ENCODE assay signal across 26 cellular contexts in the genomic region with DNA sequence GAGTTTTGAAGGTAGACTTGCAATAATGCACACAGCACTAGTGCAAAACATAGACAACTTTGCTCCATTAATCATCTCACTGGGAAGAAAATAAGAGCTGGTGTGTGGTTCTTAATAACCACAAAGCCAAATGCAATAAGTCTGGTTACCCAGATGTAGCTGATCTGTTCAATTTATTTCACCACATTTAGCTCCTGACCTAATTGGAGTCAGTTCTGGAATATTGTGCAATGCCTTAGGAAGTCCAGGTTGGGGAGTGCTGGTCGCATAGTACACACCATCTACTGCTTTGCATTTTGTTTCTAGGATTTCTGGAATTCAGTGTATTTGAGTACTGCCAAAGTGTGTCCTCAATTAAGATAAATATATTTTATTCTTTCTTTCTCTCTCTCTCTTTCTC.
DNase-seq lines count a peak whose midpoint lies in the region; ATAC-seq and TF ChIP-seq lines count a peak whose summit lies in the region.
"Had no signal": no experiment of that assay in that cellular context is flagged by ENCODE, and none has a peak within 500 bp of the region (broad histone marks: within the 10 kb centered on the region; RNA-seq: fewer than 3 reads in every experiment).

No MANE protein-coding gene starts in this region.

- TF ChIP-seq POLR2A in gastroesophageal sphincter (IDR thresholded peaks at IDR 0.05), result no peak

- H3K27me3 ChIP-seq in gastroesophageal sphincter, result no peaks in the 10 kb centered on the region
- H3K27me3 ChIP-seq in lower lobe of right lung (ENCODE audit: low read depth), result no peaks in the 10 kb centered on the region
- H3K27me3 ChIP-seq: neutrophil had no signal

- DNase-seq in Right ventricle myocardium superior (no peak), cardiac septum (ENCODE audit: low spot score) (no peak), lower lobe of right lung (no peak), glutamatergic neuron (no peak), SKM-1 (lab: John Stamatoyannopoulos, UW; ENCODE audit: unreplicated experiment) (no peak), KG1 (lab: John Stamatoyannopoulos, UW) (no peak)
- DNase-seq in central memory CD4-positive, alpha-beta T cell, result no peak
- DNase-seq: activated B cell treated with CpG ODN at 0.5 μM for 24 hours; activated CD8-positive, alpha-beta T cell treated with anti-CD3 and anti-CD28 coated beads for 36 hours; activated effector memory CD4-positive, alpha-beta T cell treated with anti-CD3 and anti-CD28 coated beads, Interleukin-2, amount 50 U/mL, for 16 hours; activated T-cell treated with anti-CD3 and anti-CD28 coated beads for 4 hours; amygdala; effector CD8-positive, alpha-beta T cell; GF-D8; H7; immature natural killer cell; MM.1S; NCI-H526; RPMI8226; T-helper 9 cell; trophoblast cell had no signal

- H3K27ac ChIP-seq in gastroesophageal sphincter (peak overlapping the region in 2 of 4 donors; percentile 5 to 14), lower lobe of right lung (no peak overlapping the region)
- H3K27ac ChIP-seq: neutrophil had no signal

- no peaks in the 10 kb centered on the region for H3K36me3 ChIP-seq in gastroesophageal sphincter
- H3K36me3 ChIP-seq in lower lobe of right lung, result no peaks in the 10 kb centered on the region
- H3K36me3 ChIP-seq: neutrophil had no signal

- ATAC-seq in Right ventricle myocardium superior (ENCODE audit: poor library complexity) (peak; percentile 95), gastroesophageal sphincter (peak; percentile 91), lower lobe of right lung (peak; percentile 51 to 64)
- ATAC-seq: activated CD8-positive, alpha-beta T cell treated with anti-CD3 and anti-CD28 coated beads for 36 hours; SK-N-SH treated with all-trans-retinoic acid at 6 μM for 48 hours had no signal

- H3K4me3 ChIP-seq in gastroesophageal sphincter (no peak overlapping the region), lower lobe of right lung (no peak overlapping the region)
- H3K4me3 ChIP-seq: lung had no signal

- H3K9me3 ChIP-seq in gastroesophageal sphincter (peaks cover 0 to 16% (median 0%) of the 10 kb centered on the region in 3 donors), lower lobe of right lung (peaks cover 7% of the 10 kb centered on the region)

- WGBS in gastroesophageal sphincter (ENCODE audit: low coverage in 1 of 2), 2 donors, result 54 to 69% methylated on average over 1 of the region's 1 CpG

- no peak for TF ChIP-seq EP300 in gastroesophageal sphincter (IDR thresholded peaks at IDR 0.05)

- no peak for TF ChIP-seq CTCF in gastroesophageal sphincter (IDR thresholded peaks at IDR 0.05)
- no peak for TF ChIP-seq CTCF in lower lobe of right lung (IDR thresholded peaks at IDR 0.05)
- TF ChIP-seq CTCF in glutamatergic neuron (IDR thresholded peaks at IDR 0.05; ENCODE audit: partially characterized antibody, unreplicated experiment), result no peak

- H3K4me1 Mint-ChIP-seq in glutamatergic neuron (ENCODE audit: low read depth, unreplicated experiment), result no peaks in the 10 kb centered on the region
- H3K4me1 Mint-ChIP-seq: activated B cell treated with CpG ODN at 0.5 μM for 24 hours, IgD-negative memory B cell, immature natural killer cell had no signal

- H3K27me3 Mint-ChIP-seq in glutamatergic neuron (ENCODE audit: unreplicated experiment), result no peaks in the 10 kb centered on the region
- H3K27me3 Mint-ChIP-seq: activated B cell treated with CpG ODN at 0.5 μM for 24 hours; activated CD8-positive, alpha-beta T cell treated with anti-CD3 and anti-CD28 coated beads for 36 hours; IgD-negative memory B cell had no signal

- no peak overlapping the region for H3K4me3 Mint-ChIP-seq in glutamatergic neuron (ENCODE audit: unreplicated experiment)
- H3K4me3 Mint-ChIP-seq: activated B cell treated with CpG ODN at 0.5 μM for 24 hours; activated CD8-positive, alpha-beta T cell treated with anti-CD3 and anti-CD28 coated beads for 36 hours; IgD-negative memory B cell; immature natural killer cell had no signal

- H3K36me3 Mint-ChIP-seq in glutamatergic neuron (ENCODE audit: unreplicated experiment), result no peaks in the 10 kb centered on the region
- H3K36me3 Mint-ChIP-seq: IgD-negative memory B cell had no signal

- intact Hi-C loops in Right ventricle myocardium superior (cut with DNase I), result no loop called here
- intact Hi-C loops in cardiac septum (cut with DNase I), result no loop called here
- intact Hi-C loops in lower lobe of right lung (cut with DNase I), result no loop called here

- no peak overlapping the region for H3K27ac Mint-ChIP-seq in glutamatergic neuron (ENCODE audit: unreplicated experiment)
- H3K27ac Mint-ChIP-seq: activated B cell treated with CpG ODN at 0.5 μM for 24 hours; activated CD8-positive, alpha-beta T cell treated with anti-CD3 and anti-CD28 coated beads for 36 hours; IgD-negative memory B cell; immature natural killer cell had no signal

- no peaks in the 10 kb centered on the region for H3K4me1 ChIP-seq in gastroesophageal sphincter
- H3K4me1 ChIP-seq in lower lobe of right lung, result no peaks in the 10 kb centered on the region

- no peaks in the 10 kb centered on the region for H3K9me3 Mint-ChIP-seq in glutamatergic neuron (ENCODE audit: unreplicated experiment)
